ENCODE assay signal across 8 cellular contexts in the genomic region with DNA sequence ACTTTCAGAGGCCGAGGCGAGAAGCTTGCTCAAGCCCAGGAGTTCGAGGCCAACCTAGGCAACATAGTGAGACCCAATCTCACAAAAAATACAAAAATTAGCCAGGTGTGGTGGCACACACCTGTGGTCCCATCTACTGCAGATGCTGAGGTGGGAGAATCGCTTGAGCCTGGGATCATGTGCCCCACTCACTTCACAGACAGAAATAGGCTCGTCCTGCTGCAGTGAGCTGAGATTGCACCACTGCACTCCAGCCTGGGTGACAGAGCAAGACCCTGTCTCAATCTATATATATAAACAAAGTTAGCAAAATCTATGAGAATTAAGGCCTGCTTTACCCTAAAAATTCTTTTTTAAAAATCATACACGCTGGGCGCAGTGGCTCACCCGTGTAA. TPM values are rescaled to one million over a fixed set of nuclear protein-coding genes. Genes with fewer than 3 reads are reported as not detected.
DNase-seq lines count a peak whose midpoint lies in the region; ATAC-seq, FAIRE-seq and TF ChIP-seq lines count a peak whose summit lies in the region.
"Had no signal": no experiment of that assay in that cellular context is flagged by ENCODE, and none has a peak within 500 bp of the region (broad histone marks: within the 10 kb centered on the region; RNA-seq: fewer than 3 reads in every experiment).

No MANE protein-coding gene starts in this region.

- TF ChIP-seq RAD21 in K562 (CRISPR knock-in tag; conservative IDR thresholded peaks at IDR 0.05 in 1 of 2, IDR thresholded peaks at IDR 0.05 in 1 of 2) = no peak

- H2AFZ ChIP-seq in OCI-LY7 (ENCODE audit: low read length) = peak overlapping the region; percentile 96
- peak overlapping the region; percentile 92; the same call in 1 of the 2 replicates for H2AFZ ChIP-seq in K562 (ENCODE audit: low read depth, low read length)

- DNase-seq in OCI-LY7 (ENCODE audit: low spot score) (peak; percentile 44), K562 (ENCODE audit: extremely low read depth in 1 of 4, low spot score in 3 of 4) (no peak), lung (ENCODE audit: low spot score) (no peak), AG20443 (ENCODE audit: low spot score) (no peak), NCI-H1930 (lab: John Stamatoyannopoulos, UW) (no peak), NCI-H2171 (lab: John Stamatoyannopoulos, UW) (no peak)

- CTCF ChIA-PET in OCI-LY7 (lab: Charles Lee; ENCODE audit: unreplicated experiment) = no interaction called here
- CTCF ChIA-PET in K562 (lab: Yijun Ruan, JAX; ENCODE audit: low intra/inter-chr PET ratio) = no interaction called here

- H3K36me3 ChIP-seq in OCI-LY7 (ENCODE audit: insufficient read depth, low read length) (no peaks in the 10 kb centered on the region), K562 (ENCODE audit: control insufficient read depth, insufficient read depth, low read length) (no peaks in the 10 kb centered on the region), lung (ENCODE audit: control insufficient read depth in 2 of 2, insufficient read depth in 2 of 2, low read length in 2 of 2) (no peaks in the 10 kb centered on the region), thymus (ENCODE audit: control insufficient read depth, insufficient read depth) (no peaks in the 10 kb centered on the region)

- peaks cover 38% of the 10 kb centered on the region for H3K4me1 ChIP-seq in OCI-LY7 (ENCODE audit: insufficient read depth, low read length, poor library complexity, severe bottlenecking)
- H3K4me1 ChIP-seq in K562 (replicated peaks in 1 of 2; ENCODE audit: control insufficient read depth in 2 of 2, insufficient read depth in 2 of 2, low read length in 2 of 2) = peaks cover 0 to 15% of the 10 kb centered on the region in 2 experiments; a peak in 4 of 5 replicates
- H3K4me1 ChIP-seq in lung (ENCODE audit: control insufficient read depth in 2 of 2, insufficient read depth in 2 of 2, low read length in 2 of 2) = peaks cover 7 to 14% of the 10 kb centered on the region in 2 donors
- H3K4me1 ChIP-seq in thymus (ENCODE audit: control insufficient read depth, insufficient read depth, low read length) = peaks cover 3% of the 10 kb centered on the region

- H3K9me3 ChIP-seq in OCI-LY7 (ENCODE audit: low read length) = no peaks in the 10 kb centered on the region
- H3K9me3 ChIP-seq in K562 (replicated peaks; ENCODE audit: control insufficient read depth, insufficient read depth, low read depth, low read length) = no peaks in the 10 kb centered on the region
- H3K9me3 ChIP-seq in lung (ENCODE audit: control insufficient read depth in 2 of 2, insufficient read depth in 1 of 2, low read length in 1 of 2) = no peaks in the 10 kb centered on the region
- H3K9me3 ChIP-seq in thymus (ENCODE audit: control insufficient read depth) = no peaks in the 10 kb centered on the region

- peak overlapping the region; percentile 57 for H3K27ac ChIP-seq in OCI-LY7 (ENCODE audit: low read depth, low read length, poor library complexity, severe bottlenecking)
- peak overlapping the region; percentile 67; the same call in 2 of the 3 replicates for H3K27ac ChIP-seq in K562 (ENCODE audit: extremely low read depth, low read depth, low read length)
- H3K27ac ChIP-seq in lung (ENCODE audit: low read depth in 1 of 2, low read length in 1 of 2) = peak overlapping the region; percentile 94
- H3K27ac ChIP-seq in thymus (ENCODE audit: low read depth) = peak overlapping the region; percentile 57

- peak overlapping the region; percentile 84 for H3K4me2 ChIP-seq in OCI-LY7 (ENCODE audit: low read length)
- H3K4me2 ChIP-seq in K562 (ENCODE audit: insufficient read depth, low read length) = peak overlapping the region; percentile 60; the same call in 1 of the 2 replicates

- H3K9me1 ChIP-seq in K562 (ENCODE audit: control insufficient read depth, insufficient read depth, low read length) = no peaks in the 10 kb centered on the region

- in situ Hi-C loops in K562 (cut with MboI) = no loop called here

- WGBS in K562 (ENCODE audit: insufficient coverage, low coverage, missing lambda C conversion rate) = 59% methylated on average over 5 of the region's 8 CpGs
- WGBS in lung, 2 donors = 82 to 85% methylated on average over 8 of the region's 8 CpGs
- 89% methylated on average over 8 of the region's 8 CpGs for WGBS in thymus

- H3K27me3 ChIP-seq in K562 (ENCODE audit: control insufficient read depth in 2 of 2, insufficient read depth in 2 of 2, low read length in 2 of 2) = no peaks in the 10 kb centered on the region
- H3K27me3 ChIP-seq in lung (ENCODE audit: control insufficient read depth, insufficient read depth) = no peaks in the 10 kb centered on the region
- no peaks in the 10 kb centered on the region for H3K27me3 ChIP-seq in thymus (ENCODE audit: control insufficient read depth, insufficient read depth)

- H3K79me2 ChIP-seq in OCI-LY7 (ENCODE audit: insufficient read depth, low read depth, low read length) (no peaks in the 10 kb centered on the region), K562 (ENCODE audit: control insufficient read depth, insufficient read depth, low read length) (no peaks in the 10 kb centered on the region)

- H3K9me2 ChIP-seq in OCI-LY7 (ENCODE audit: insufficient read depth, low read length) = no peaks in the 10 kb centered on the region

- TF ChIP-seq CTCF in OCI-LY7 (conservative IDR thresholded peaks at IDR 0.05; ENCODE audit: low read length) (no peak), K562 (IDR thresholded peaks at IDR 0.05 in 2 of 3, conservative IDR thresholded peaks at IDR 0.05 in 1 of 3; ENCODE audit: insufficient read depth in 2 of 3, low read depth in 1 of 3, low read length in 3 of 3) (no peak), lung (IDR thresholded peaks at IDR 0.05; ENCODE audit: control extremely low read depth, extremely low read depth) (no peak)

- BruUV-seq in OCI-LY7 (replicated peaks; lab: Mats Ljungman, UMichigan) (no TSS peak), K562 (replicated peaks; lab: Mats Ljungman, UMichigan) (no TSS peak)

- no peak for TF ChIP-seq POLR2A in K562 (conservative IDR thresholded peaks at IDR 0.05)

- intact Hi-C loops in OCI-LY7 (cut with micrococcal nuclease; ENCODE audit: unreplicated experiment) (no loop called here), K562 (cut with micrococcal nuclease) (no loop called here)

- H4K20me1 ChIP-seq in OCI-LY7 (ENCODE audit: insufficient read depth, low read length) (no peaks in the 10 kb centered on the region), K562 (replicated peaks; ENCODE audit: control insufficient read depth, insufficient read depth, low read length) (no peaks in the 10 kb centered on the region)

- POLR2A ChIA-PET in OCI-LY7 (lab: Charles Lee) = interaction anchor here (1.4 kb wide), 1 partner anchor 12 kb away, joined by 5 read pairs; no protein-coding TSS in a partner anchor
- POLR2A ChIA-PET in K562 (lab: Yijun Ruan, JAX) = interaction anchor here (1.2 kb wide), 1 partner anchor 16 kb away, joined by 6 read pairs; no protein-coding TSS in a partner anchor

- FAIRE-seq in K562 (lab: Jason Lieb, UNC) = no peak

- peak overlapping the region; percentile 57 to 85; a peak in 3 of 4 replicates for H3K9ac ChIP-seq in K562 (ENCODE audit: insufficient read depth in 1 of 2, low read depth in 2 of 2, low read length in 2 of 2)

- no peak for TF ChIP-seq EP300 in K562 (IDR thresholded peaks at IDR 0.05; ENCODE audit: low read length)

- no peak overlapping the region for H3K4me3 ChIP-seq in OCI-LY7 (ENCODE audit: low read depth, low read length, poor library complexity, severe bottlenecking)
- H3K4me3 ChIP-seq in K562 = no peak overlapping the region
- no peak overlapping the region for H3K4me3 ChIP-seq in lung
- H3K4me3 ChIP-seq in thymus (ENCODE audit: low read length) = no peak overlapping the region

- ATAC-seq in K562 = no peak
- no peak for ATAC-seq in lung (ENCODE audit: insufficient read depth, low FRiP score)

TF ChIP-seq in K562, 482 proteins besides CTCF, POLR2A, EP300 and RAD21 (continues in another document):
- no peak for TF ChIP-seq RCOR1 (IDR thresholded peaks at IDR 0.05; ENCODE audit: borderline replicate concordance in 1 of 2, low read depth in 2 of 2, low read length in 2 of 2)
- TF ChIP-seq, protein P1, sequence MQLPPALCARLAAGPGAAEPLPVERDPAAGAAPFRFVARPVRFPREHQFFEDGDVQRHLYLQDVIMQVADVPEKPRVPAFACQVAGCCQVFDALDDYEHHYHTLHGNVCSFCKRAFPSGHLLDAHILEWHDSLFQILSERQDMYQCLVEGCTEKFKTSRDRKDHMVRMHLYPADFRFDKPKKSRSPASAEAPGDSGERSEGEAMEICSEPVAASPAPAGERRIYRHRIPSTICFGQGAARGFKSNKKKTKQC (CRISPR knock-in tag; IDR thresholded peaks at IDR 0.05) = no peak

RNA-seq across cellular contexts. Expression of a gene that starts 50.8 kb away (rescaled TPM):
- total RNA-seq in OCI-LY7 (2014; rRNA removed; shearing (Covaris generic)) = not detected in 2 replicates
- total RNA-seq in OCI-LY7 (2022) (not detected in 2 replicates), K562 (2014; rRNA removed) (not detected in 2 replicates), K562 (2014; rRNA removed; fragmentation: Illumina TruSeq; extraction: Trizol) (not detected in 2 replicates), K562 (2015; rRNA removed; fragmentation: Illumina TruSeq; extraction: Trizol) (not detected in 2 replicates), K562 (2021) (not detected in 2 replicates), lung (not detected)
- not detected in 2 replicates for total RNA-seq in K562 (2011; cell fraction: chromatin; rRNA removed; ENCODE audit: low replicate concordance)
- total RNA-seq in K562 (2011; cell fraction: nucleolus; rRNA removed) = not detected in 2 replicates
- not detected in 2 replicates for total RNA-seq in K562 (2011; cell fraction: nucleoplasm; rRNA removed)
- polyA plus RNA-seq in K562 (2011; rRNA removed) (not detected in 2 replicates), K562 (2014; fragmentation: Illumina TruSeq; extraction: Trizol) (not detected in 2 replicates), K562 (2014; fragmentation: Nextera tagmentation; extraction: Ambion mirVana) (not detected), K562 (2014; rRNA removed) (not detected in 2 replicates), lung (not detected), thymus (0.02 TPM)
- polyA plus RNA-seq in K562 (2011; cell fraction: cytosol; rRNA removed) = not detected in 2 replicates
- not detected in 2 replicates for polyA plus RNA-seq in K562 (2011; cell fraction: nucleus; rRNA removed)
- not detected in 2 replicates for polyA plus RNA-seq in K562 (2012)
- polyA minus RNA-seq in K562 (2011; rRNA and poly(A)+ RNA removed) = not detected in 2 replicates
- not detected in 2 replicates for polyA minus RNA-seq in K562 (2011; cell fraction: cytosol; rRNA and poly(A)+ RNA removed)
- not detected in 2 replicates for polyA minus RNA-seq in K562 (2011; cell fraction: nucleus; rRNA and poly(A)+ RNA removed)
- total RNA-seq: myocyte had no signal
